Comparison of ENCODE assay signal across 23 cellular contexts in genomic region chr2:207945201-207945600, GRCh38.
"Had no signal": no experiment of that assay in that cellular context is flagged by ENCODE, and none has a peak within 500 bp of the region (broad histone marks: within the 10 kb centered on the region; RNA-seq: fewer than 3 reads in every experiment).

No MANE protein-coding gene starts in this region.

- H3K9me3 ChIP-seq: SK-N-SH had no signal

- FAIRE-seq: HTR-8/SVneo, K562 had no signal

- H3K4me3 Mint-ChIP-seq: IgD-negative memory B cell, T-cell had no signal

- H3K27ac ChIP-seq: HL-60, KMS-11, RWPE1 had no signal

- ATAC-seq: K562, Panc1, PC-3, T-cell had no signal

- H3K27me3 Mint-ChIP-seq: IgD-negative memory B cell, T-cell had no signal

- H3K9ac ChIP-seq: KMS-11, SK-N-SH had no signal

- H3K9me3 Mint-ChIP-seq: IgD-negative memory B cell, T-cell had no signal

- H3K4me3 ChIP-seq: K562 had no signal

- H3K27ac Mint-ChIP-seq: IgD-negative memory B cell, T-cell had no signal

- DNase-seq: Kasumi-1, MM.1S, NCI-H1092 treated with DMSO at 0.1 percent for 48 hours, NCI-H1436, NCI-H187, NCI-H2029, NCI-H2081 treated with DMSO at 0.1 percent for 48 hours, NCI-H2227 treated with DMSO at 0.1 percent for 48 hours, NCI-H524, NCI-H69, NCI-H774, PC-3, SHP77, SK-N-SH, SW 1271, T-cell had no signal

- H3K4me2 ChIP-seq: KMS-11, SK-N-SH had no signal
